In genomic region chr1:31663622-31664452, GRCh38 we compare ENCODE assay signal across 8 cellular contexts. TPM values are rescaled to one million over a fixed set of nuclear protein-coding genes. Genes with fewer than 3 reads are reported as not detected.
DNase-seq lines count a peak whose midpoint lies in the region; TF ChIP-seq lines count a peak whose summit lies in the region.

No MANE protein-coding gene starts in this region.

- H3K36me3 Mint-ChIP-seq in type B pancreatic cell: no peaks in the 10 kb centered on the region

- peak; percentile 82 to 88 for TF ChIP-seq CTCF in fibroblast of lung (conservative IDR thresholded peaks at IDR 0.05 in 1 of 2, IDR thresholded peaks at IDR 0.05 in 1 of 2; ENCODE audit: low read depth in 1 of 2, low read length in 2 of 2)
- TF ChIP-seq CTCF in neutrophil (IDR thresholded peaks at IDR 0.05): peak; percentile 82
- TF ChIP-seq CTCF in type B pancreatic cell (conservative IDR thresholded peaks at IDR 0.05): peak; percentile 90

- no peak overlapping the region for H3K4me3 ChIP-seq in fibroblast of lung (replicated peaks in 1 of 4; ENCODE audit: control extremely low read depth in 1 of 4, insufficient read depth in 1 of 4, low read depth in 3 of 4, low read length in 4 of 4)
- H3K4me3 ChIP-seq in neutrophil (ENCODE audit: low read depth in 1 of 2, low read length in 1 of 2): no peak overlapping the region

- H3K9ac ChIP-seq in fibroblast of lung (ENCODE audit: insufficient read depth, low read length): no peak overlapping the region

- H3K27me3 ChIP-seq in fibroblast of lung (ENCODE audit: control insufficient read depth, insufficient read depth, low read length) (no peaks in the 10 kb centered on the region), neutrophil (peaks cover 11% of the 10 kb centered on the region)

- no peaks in the 10 kb centered on the region for H3K9me3 ChIP-seq in fibroblast of lung (ENCODE audit: control insufficient read depth, insufficient read depth, low read depth, low read length)
- H3K9me3 ChIP-seq in neutrophil: no peaks in the 10 kb centered on the region

- peaks cover 7% of the 10 kb centered on the region for H3K27me3 Mint-ChIP-seq in type B pancreatic cell

- H3K4me1 Mint-ChIP-seq in type B pancreatic cell (ENCODE audit: unreplicated experiment): peaks cover 9% of the 10 kb centered on the region

- no peak overlapping the region for H3K4me2 ChIP-seq in fibroblast of lung (ENCODE audit: extremely low read depth, insufficient read depth, low read length)

- DNase-seq in activated gamma-delta T cell treated with Interleukin-2 at 50 U/mL for 16 hours (peak; percentile 61), activated gamma-delta T cell (lab: John Stamatoyannopoulos, UW) (no peak), NCI-H774 (lab: John Stamatoyannopoulos, UW) (peak; percentile 29), activated T-cell treated with anti-CD3 and anti-CD28 coated beads for 48 hours (ENCODE audit: low read depth) (peak; percentile 51), fibroblast of lung (ENCODE audit: low read depth in 2 of 2) (peak in 1 of 2 donors; percentile 42), type B pancreatic cell (ENCODE audit: extremely low spot score, unreplicated experiment) (no peak), dedifferentiated amniotic fluid mesenchymal stem cell (ENCODE audit: extremely low spot score) (no peak)

- H3K27ac Mint-ChIP-seq in type B pancreatic cell: peak overlapping the region; percentile 55

- H2AFZ ChIP-seq in fibroblast of lung (ENCODE audit: low read length): no peak overlapping the region

- H3K36me3 ChIP-seq in fibroblast of lung (ENCODE audit: control insufficient read depth, insufficient read depth, low read length) (peaks cover 24% of the 10 kb centered on the region), neutrophil (no peaks in the 10 kb centered on the region)

- H3K4me1 ChIP-seq in fibroblast of lung (ENCODE audit: control insufficient read depth, extremely low read depth, insufficient read depth, low read length) (peaks cover 3% of the 10 kb centered on the region), neutrophil (ENCODE audit: control insufficient read depth in 1 of 2, insufficient read depth in 1 of 2, low read depth in 1 of 2, low read length in 1 of 2) (peaks cover 32 to 40% of the 10 kb centered on the region in 2 experiments)

- H3K4me3 Mint-ChIP-seq in type B pancreatic cell: no peak overlapping the region

- no peaks in the 10 kb centered on the region for H4K20me1 ChIP-seq in fibroblast of lung (ENCODE audit: control insufficient read depth, extremely low read depth, insufficient read depth, low read length)

- H3K79me2 ChIP-seq in fibroblast of lung (ENCODE audit: control insufficient read depth, insufficient read depth, low read length): no peaks in the 10 kb centered on the region

- no peak overlapping the region for H3K27ac ChIP-seq in fibroblast of lung (ENCODE audit: insufficient read depth, low read length)
- H3K27ac ChIP-seq in neutrophil: no peak overlapping the region

- H3K9me3 Mint-ChIP-seq in type B pancreatic cell: no peaks in the 10 kb centered on the region

RNA-seq across cellular contexts. Expression of gene PEF1, which starts 19.2 kb away (rescaled TPM):
- 72.2 and 78.1 TPM in 2 replicates for total RNA-seq in fibroblast of lung
- 72.9 and 85.3 TPM in 2 replicates for polyA plus RNA-seq in fibroblast of lung
- 62.2 and 73.8 TPM in 2 replicates for polyA plus RNA-seq in fibroblast of lung (2012)
- polyA minus RNA-seq in fibroblast of lung (ENCODE audit: low replicate concordance): 164 and 206 TPM in 2 replicates
- 45.2 and 48.3 TPM in 2 replicates for total RNA-seq in type B pancreatic cell (ENCODE audit: low replicate concordance)

RNA-seq across cellular contexts. Expression of gene COL16A1, which starts 40.0 kb away (rescaled TPM):
- 80.3 and 150 TPM in 2 replicates for total RNA-seq in fibroblast of lung
- polyA plus RNA-seq in fibroblast of lung: 20.9 and 21.0 TPM in 2 replicates
- 57.9 and 61.9 TPM in 2 replicates for polyA plus RNA-seq in fibroblast of lung (2012)
- polyA minus RNA-seq in fibroblast of lung (ENCODE audit: low replicate concordance): 42.9 and 69.1 TPM in 2 replicates
- 4.6 and 53.5 TPM in 2 replicates for total RNA-seq in type B pancreatic cell (ENCODE audit: low replicate concordance)

RNA-seq across cellular contexts. Expression of gene HCRTR1, which starts 46.3 kb away (rescaled TPM):
- total RNA-seq in fibroblast of lung: not detected in 2 replicates
- not detected in 2 replicates for polyA plus RNA-seq in fibroblast of lung
- not detected in 2 replicates for polyA plus RNA-seq in fibroblast of lung (2012)
- polyA minus RNA-seq in fibroblast of lung (ENCODE audit: low replicate concordance): not detected in 2 replicates
- not detected in 2 replicates for total RNA-seq in type B pancreatic cell (ENCODE audit: low replicate concordance)

Comparison
In these comparisons a context has a peak if more than half of its experiments do, and no peak if none do; other contexts are left out.
1. DNase-seq: peak in activated gamma-delta T cell treated with Interleukin-2 at 50 U/mL for 16 hours (single experiment), NCI-H774 (single experiment) and activated T-cell treated with anti-CD3 and anti-CD28 coated beads for 48 hours (single experiment); none in activated gamma-delta T cell (single experiment), type B pancreatic cell (single experiment) and dedifferentiated amniotic fluid mesenchymal stem cell (single experiment).
2. Peak in every context shown above with its lines, with median percentiles within 50 percentile points of each other: CTCF ChIP-seq.